8 cellular contexts compared by ENCODE assay signal in genomic region chr2:229800997-229801754, GRCh38.
DNase-seq lines count a peak whose midpoint lies in the region; ATAC-seq, FAIRE-seq and TF ChIP-seq lines count a peak whose summit lies in the region.

No MANE protein-coding gene starts in this region.

- CTCF ChIA-PET in BJ (lab: Yijun Ruan, JAX), result interaction anchor here (0.6 to 2.3 kb wide), 26 partner anchors 10 to 1001 kb away, joined by 3 to 14 read pairs (median 4); partner anchors contain the start of gene TRIP12

- no peaks in the 10 kb centered on the region for H3K9me3 ChIP-seq in small intestine (ENCODE audit: control insufficient read depth, low read depth)

- ATAC-seq in GM19351 (IDR thresholded peaks at IDR 0.05; ENCODE audit: unreplicated experiment), result peak; percentile 78

- POLR2A ChIA-PET in BJ (lab: Charles Lee), result no interaction called here

- FAIRE-seq in small intestine (lab: Jason Lieb, UNC), result no peak

- H3K4me3 ChIP-seq in BJ (ENCODE audit: low read depth, low read length) (no peak overlapping the region), small intestine (ENCODE audit: low read depth in 1 of 2, low read length in 2 of 2) (no peak overlapping the region)

- DNase-seq in BJ (ENCODE audit: low read depth), result no peak
- peak; percentile 33 for DNase-seq in LoVo (ENCODE audit: low spot score)
- DNase-seq in T-helper 1 cell, result peak; percentile 20 to 73 (median 50)
- peak; percentile 58 for DNase-seq in amniotic epithelial cell (ENCODE audit: low read depth)
- peak; percentile 29 for DNase-seq in hepatic stellate cell (ENCODE audit: low spot score)
- peak; percentile 55 for DNase-seq in small intestine
- no peak for DNase-seq in NCI-H187 treated with DMSO at 0.1 percent for 48 hours (lab: John Stamatoyannopoulos, UW)

- no peaks in the 10 kb centered on the region for H3K4me1 ChIP-seq in small intestine (ENCODE audit: control insufficient read depth in 2 of 2, insufficient read depth in 1 of 2, low read depth in 1 of 2, low read length in 1 of 2)

- no peaks in the 10 kb centered on the region for H3K27me3 ChIP-seq in BJ (ENCODE audit: control insufficient read depth, insufficient read depth, low read length)
- H3K27me3 ChIP-seq in small intestine (ENCODE audit: control insufficient read depth in 2 of 2, insufficient read depth in 2 of 2, low read length in 2 of 2), result no peaks in the 10 kb centered on the region

- H3K36me3 ChIP-seq in BJ (ENCODE audit: control insufficient read depth, insufficient read depth, low read length), result peaks cover 5% of the 10 kb centered on the region
- H3K36me3 ChIP-seq in small intestine (ENCODE audit: control insufficient read depth in 2 of 2, insufficient read depth in 2 of 2, low read length in 2 of 2), result peaks cover 4 to 27% of the 10 kb centered on the region in 2 donors

- peak; percentile 72 for TF ChIP-seq CTCF in BJ (IDR thresholded peaks at IDR 0.05; ENCODE audit: insufficient read depth, low read depth, low read length)

- no peak overlapping the region for H3K27ac ChIP-seq in small intestine (ENCODE audit: low read depth in 1 of 2, low read length in 1 of 2)

Comparison
In these comparisons a context has a peak if more than half of its experiments do, and no peak if none do; other contexts are left out.
1. DNase-seq: peak in LoVo (single experiment), T-helper 1 cell (5 of 5), amniotic epithelial cell (single experiment), hepatic stellate cell (single experiment) and small intestine (single experiment); none in BJ (single experiment) and NCI-H187 treated with DMSO at 0.1 percent for 48 hours (single experiment).